Comparison of ENCODE assay signal across 19 cellular contexts in the genomic region with DNA sequence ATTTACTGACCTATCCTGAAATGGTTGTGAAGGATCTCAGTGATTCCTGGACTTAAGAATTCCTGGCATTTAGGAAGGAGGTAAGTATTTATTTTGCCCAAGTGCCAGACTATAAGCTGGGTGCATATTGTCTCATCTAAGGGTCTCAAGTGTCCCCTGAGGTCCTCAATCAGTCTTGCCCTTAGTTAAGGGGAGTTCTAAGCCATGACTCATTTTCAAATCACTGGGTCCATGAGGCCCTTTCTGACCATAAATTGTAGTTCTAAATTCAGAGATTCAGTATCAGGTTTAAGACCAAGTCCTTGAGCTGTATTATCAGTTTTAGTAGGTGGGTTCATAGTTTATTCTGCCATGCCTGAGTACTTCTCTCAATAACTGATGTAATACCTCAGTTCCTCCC.
DNase-seq lines count a peak whose midpoint lies in the region; ATAC-seq and TF ChIP-seq lines count a peak whose summit lies in the region.
"Had no signal": no experiment of that assay in that cellular context is flagged by ENCODE, and none has a peak within 500 bp of the region (broad histone marks: within the 10 kb centered on the region; RNA-seq: fewer than 3 reads in every experiment).

No MANE protein-coding gene starts in this region.

- no peak overlapping the region for H3K27ac Mint-ChIP-seq in immature natural killer cell
- H3K27ac Mint-ChIP-seq: CD4-positive, alpha-beta T cell; H9 had no signal

- H3K9me1 ChIP-seq in IMR-90 (ENCODE audit: insufficient read depth, low read length): peaks cover 8% of the 10 kb centered on the region

- H3K27me3 ChIP-seq in IMR-90 (ENCODE audit: control insufficient read depth, insufficient read depth, low read length): no peaks in the 10 kb centered on the region
- H3K27me3 ChIP-seq in sigmoid colon: no peaks in the 10 kb centered on the region

- CTCF ChIA-PET in IMR-90 (lab: Yijun Ruan, JAX): no interaction called here

- no peaks in the 10 kb centered on the region for H3K36me3 ChIP-seq in IMR-90 (ENCODE audit: control insufficient read depth, insufficient read depth, low read length)
- no peaks in the 10 kb centered on the region for H3K36me3 ChIP-seq in sigmoid colon

- H4K20me1 ChIP-seq in IMR-90 (ENCODE audit: insufficient read depth, low read length): no peaks in the 10 kb centered on the region

- H3K4me3 ChIP-seq in IMR-90 (ENCODE audit: insufficient read depth, low read depth, low read length) (no peak overlapping the region), sigmoid colon (no peak overlapping the region)
- H3K4me3 ChIP-seq: A549, GM12878 had no signal

- in situ Hi-C loops in Caki2 (cut with HindIII; ENCODE audit: low pct_unique_long_range_greater_than_20kb, low sequenced_read_pairs): no loop called here
- in situ Hi-C loops in IMR-90 (cut with MboI; ENCODE audit: low sequenced_read_pairs): no loop called here

- TF ChIP-seq POLR2A in IMR-90 (IDR thresholded peaks at IDR 0.05; ENCODE audit: low read depth, low read length): no peak
- no peak for TF ChIP-seq POLR2A in sigmoid colon (IDR thresholded peaks at IDR 0.05)

- no peak overlapping the region for H3K4me3 Mint-ChIP-seq in immature natural killer cell
- H3K4me3 Mint-ChIP-seq: CD4-positive, alpha-beta T cell; H9 had no signal

- H2BK15ac ChIP-seq in IMR-90 (ENCODE audit: low read depth, low read length): 0 out of 3 replicates have a peak overlapping the region, but pooled peaks have one; percentile 20

- no TSS peak for BruUV-seq in IMR-90 (replicated peaks; lab: Mats Ljungman, UMichigan)

- peaks cover 2 to 18% (median 4%) of the 10 kb centered on the region in 6 donors for H3K9me3 Mint-ChIP-seq in immature natural killer cell

- no peaks in the 10 kb centered on the region for H3K36me3 Mint-ChIP-seq in immature natural killer cell

- DNase-seq in Caki2 (ENCODE audit: low read depth) (peak; percentile 19), IMR-90 (peak; percentile 25), kidney glomerular epithelial cell (lab: John Stamatoyannopoulos, UW) (peak; percentile 68), sigmoid colon (no peak), NCI-H2196 (lab: John Stamatoyannopoulos, UW; ENCODE audit: unreplicated experiment) (no peak), RKO (ENCODE audit: low spot score) (no peak), NCI-H2196 treated with DMSO at 0.1 percent for 48 hours (lab: John Stamatoyannopoulos, UW; ENCODE audit: unreplicated experiment) (no peak), immature natural killer cell (no peak)
- DNase-seq: AML-193; Caco-2; CD4-positive, alpha-beta T cell; DMS153; DMS79; H9 had no signal

- H3K9me3 ChIP-seq in IMR-90 (ENCODE audit: control insufficient read depth, insufficient read depth, low read length) (no peaks in the 10 kb centered on the region), sigmoid colon (no peaks in the 10 kb centered on the region)
- H3K9me3 ChIP-seq: A549, Caco-2 had no signal

- peak overlapping the region in 1 of 2 experiments; percentile 65; a peak in 1 of 4 replicates for H4K8ac ChIP-seq in IMR-90 (ENCODE audit: low read depth in 2 of 2, low read length in 2 of 2)

- H3K4me1 ChIP-seq in IMR-90 (ENCODE audit: control insufficient read depth, insufficient read depth, low read length) (peaks cover 6% of the 10 kb centered on the region), sigmoid colon (peaks cover 0 to 36% (median 25%) of the 10 kb centered on the region in 4 donors)
- H3K4me1 ChIP-seq: A549, Caco-2 had no signal

- H4K5ac ChIP-seq in IMR-90 (ENCODE audit: low read depth, low read length): peak overlapping the region; percentile 47; the same call in 1 of the 2 replicates

- peak overlapping the region; percentile 94 for H2BK20ac ChIP-seq in IMR-90 (ENCODE audit: low read depth, low read length)

- H3K56ac ChIP-seq in IMR-90 (ENCODE audit: extremely low read depth, insufficient read depth, low read length): no peak overlapping the region; the same call in 1 of the 2 replicates

- dilution Hi-C loops in IMR-90 (cut with HindIII; ENCODE audit: low sequenced_read_pairs, unreplicated experiment): no loop called here

- TF ChIP-seq CTCF in IMR-90 (conservative IDR thresholded peaks at IDR 0.05; ENCODE audit: low read depth, low read length): no peak
- no peak for TF ChIP-seq CTCF in sigmoid colon (IDR thresholded peaks at IDR 0.05)

- H2AK9ac ChIP-seq in IMR-90 (replicated peaks; ENCODE audit: low read depth, low read length, poor library complexity): no peak overlapping the region

- peak overlapping the region; percentile 96 for H2BK120ac ChIP-seq in IMR-90 (ENCODE audit: low read depth, low read length)

- H2AK5ac ChIP-seq in IMR-90 (ENCODE audit: low read depth, low read length): no peak overlapping the region

- peak overlapping the region; percentile 85 for H3K23ac ChIP-seq in IMR-90 (ENCODE audit: low read depth, low read length)

- H3K4me2 ChIP-seq in IMR-90 (ENCODE audit: low read depth, low read length): no peak overlapping the region; the same call in 1 of the 2 replicates
- H3K4me2 ChIP-seq: A549 had no signal

- no peak overlapping the region for H3K9ac ChIP-seq in IMR-90 (ENCODE audit: low read depth, low read length)

- H2AFZ ChIP-seq in IMR-90 (replicated peaks; ENCODE audit: low read length, poor library complexity): no peak overlapping the region

- TF ChIP-seq RAD21 in IMR-90 (IDR thresholded peaks at IDR 0.05; ENCODE audit: low read length): no peak

- H4K91ac ChIP-seq in IMR-90 (ENCODE audit: insufficient read depth, low read depth, low read length): peak overlapping the region; percentile 49; the same call in 1 of the 2 replicates

- peak overlapping the region; percentile 67 for H3K4ac ChIP-seq in IMR-90 (ENCODE audit: low read depth, low read length)

- no peaks in the 10 kb centered on the region for H3K27me3 Mint-ChIP-seq in immature natural killer cell (ENCODE audit: low read depth in 3 of 3)
- H3K27me3 Mint-ChIP-seq: CD4-positive, alpha-beta T cell had no signal

- no peaks in the 10 kb centered on the region for H3K4me1 Mint-ChIP-seq in immature natural killer cell

- POLR2A ChIA-PET in IMR-90 (lab: Charles Lee; ENCODE audit: unreplicated experiment): no interaction called here

- peak; percentile 42 for ATAC-seq in IMR-90 (ENCODE audit: low read depth)
- ATAC-seq: A549, GM12878, HepG2 had no signal

- peak overlapping the region; percentile 49 for H2BK5ac ChIP-seq in IMR-90 (ENCODE audit: low read depth, low read length, poor library complexity, severe bottlenecking)

- TF ChIP-seq EP300 in sigmoid colon (IDR thresholded peaks at IDR 0.05): no peak

- intact Hi-C loops in IMR-90 (cut with micrococcal nuclease): loop anchor here (5.0 kb wide), 1 partner anchor 89 kb away; no protein-coding TSS in a partner anchor
- intact Hi-C loops in sigmoid colon (cut with DNase I): no loop called here

- peak overlapping the region; percentile 52; the same call in 1 of the 2 replicates for H3K14ac ChIP-seq in IMR-90 (replicated peaks; ENCODE audit: low read depth, low read length)

- H3K18ac ChIP-seq in IMR-90 (ENCODE audit: low read depth, low read length): peak overlapping the region; percentile 54; the same call in 1 of the 2 replicates

- no peaks in the 10 kb centered on the region for H3K79me1 ChIP-seq in IMR-90 (ENCODE audit: low read depth in 1 of 2, low read length in 2 of 2)

- H3K27ac ChIP-seq in IMR-90 (ENCODE audit: insufficient read depth, low read length) (peak overlapping the region; percentile 10; the same call in 1 of the 2 replicates), sigmoid colon (peak overlapping the region in 3 of 4 donors; percentile 35 to 50 (median 44))
- H3K27ac ChIP-seq: 22Rv1, A549, C4-2B had no signal

TF ChIP-seq in IMR-90, 13 proteins besides CTCF, POLR2A, EP300 and RAD21:
- TF ChIP-seq MAZ (IDR thresholded peaks at IDR 0.05; ENCODE audit: borderline replicate concordance, low read depth, low read length): no peak
- TF ChIP-seq FOS (IDR thresholded peaks at IDR 0.05; ENCODE audit: low read depth, low read length): no peak
- no peak for TF ChIP-seq NFE2L2 (IDR thresholded peaks at IDR 0.05; ENCODE audit: low read depth, low read length)
- no peak for TF ChIP-seq RFX5 (IDR thresholded peaks at IDR 0.05; ENCODE audit: low read depth, low read length)
- TF ChIP-seq BHLHE40 (IDR thresholded peaks at IDR 0.05; ENCODE audit: low read depth, low read length): no peak
- TF ChIP-seq, protein P1, sequence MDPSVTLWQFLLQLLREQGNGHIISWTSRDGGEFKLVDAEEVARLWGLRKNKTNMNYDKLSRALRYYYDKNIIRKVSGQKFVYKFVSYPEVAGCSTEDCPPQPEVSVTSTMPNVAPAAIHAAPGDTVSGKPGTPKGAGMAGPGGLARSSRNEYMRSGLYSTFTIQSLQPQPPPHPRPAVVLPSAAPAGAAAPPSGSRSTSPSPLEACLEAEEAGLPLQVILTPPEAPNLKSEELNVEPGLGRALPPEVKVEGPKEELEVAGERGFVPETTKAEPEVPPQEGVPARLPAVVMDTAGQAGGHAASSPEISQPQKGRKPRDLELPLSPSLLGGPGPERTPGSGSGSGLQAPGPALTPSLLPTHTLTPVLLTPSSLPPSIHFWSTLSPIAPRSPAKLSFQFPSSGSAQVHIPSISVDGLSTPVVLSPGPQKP (IDR thresholded peaks at IDR 0.05; ENCODE audit: borderline replicate concordance, low read depth, low read length): no peak
TF ChIP-seq in IMR-90: peak in this region for 0.

Comparison
In these comparisons a context has a peak if more than half of its experiments do, and no peak if none do; other contexts are left out.
1. DNase-seq: peak in Caki2 (single experiment), IMR-90 (single experiment) and kidney glomerular epithelial cell (single experiment); none in sigmoid colon (single experiment), NCI-H2196 (single experiment), RKO (single experiment), NCI-H2196 treated with DMSO at 0.1 percent for 48 hours (single experiment) and immature natural killer cell (0 of 3).